In genomic region chr11:119339581-119340334, GRCh38 we compare ENCODE assay signal across 9 cellular contexts. TPM values are rescaled to one million over a fixed set of nuclear protein-coding genes. Genes with fewer than 3 reads are reported as not detected.
DNase-seq lines count a peak whose midpoint lies in the region; ATAC-seq, FAIRE-seq and TF ChIP-seq lines count a peak whose summit lies in the region.
"Had no signal": no experiment of that assay in that cellular context is flagged by ENCODE, and none has a peak within 500 bp of the region (broad histone marks: within the 10 kb centered on the region; RNA-seq: fewer than 3 reads in every experiment).

No MANE protein-coding gene starts in this region.

- H3K4me3 Mint-ChIP-seq in type B pancreatic cell: peak overlapping the region; percentile 85

- TF ChIP-seq CTCF in WI38 (IDR thresholded peaks at IDR 0.05; ENCODE audit: low read depth, low read length) (peak; percentile 83), epithelial cell of proximal tubule (conservative IDR thresholded peaks at IDR 0.05; ENCODE audit: low read depth, low read length) (peak; percentile 82), type B pancreatic cell (conservative IDR thresholded peaks at IDR 0.05) (peak; percentile 99)

- no peaks in the 10 kb centered on the region for H3K36me3 ChIP-seq in ACC112 (ENCODE audit: insufficient read depth, low read length)

- peak; percentile 24 for FAIRE-seq in GM12892 (lab: Jason Lieb, UNC)

- H3K27ac ChIP-seq in ACC112 (ENCODE audit: low read depth, low read length): no peak overlapping the region

- peaks cover 30% of the 10 kb centered on the region for H3K4me1 Mint-ChIP-seq in type B pancreatic cell (ENCODE audit: unreplicated experiment)

- H3K4me1 ChIP-seq in ACC112 (ENCODE audit: control insufficient read depth, insufficient read depth, low read length, unreplicated experiment): peaks cover 33% of the 10 kb centered on the region

- no peaks in the 10 kb centered on the region for H3K36me3 Mint-ChIP-seq in type B pancreatic cell

- peaks cover 16% of the 10 kb centered on the region for H3K27me3 ChIP-seq in ACC112 (ENCODE audit: insufficient read depth, low read length)

- DNase-seq in GM12892 (ENCODE audit: insufficient read length) (no peak), epithelial cell of proximal tubule (ENCODE audit: low read depth) (no peak), mucosa of gallbladder (ENCODE audit: low spot score) (peak; percentile 68), type B pancreatic cell (ENCODE audit: extremely low spot score, unreplicated experiment) (peak; percentile 86)

- H3K4me3 ChIP-seq in ACC112 (ENCODE audit: low read depth, low read length) (peak overlapping the region; percentile 74), WI38 (ENCODE audit: low read depth, low read length) (peak overlapping the region; percentile 64), epithelial cell of proximal tubule (ENCODE audit: low read depth, low read length) (peak overlapping the region; percentile 57)

- ATAC-seq in HG03457 (IDR thresholded peaks at IDR 0.05; ENCODE audit: unreplicated experiment): no peak
- ATAC-seq in GM18502 (IDR thresholded peaks at IDR 0.05; ENCODE audit: poor library complexity, unreplicated experiment): no peak

- H3K9me3 Mint-ChIP-seq in type B pancreatic cell: no peaks in the 10 kb centered on the region

- TF ChIP-seq POLR2A in GM12892 (IDR thresholded peaks at IDR 0.05; ENCODE audit: low read depth, low read length): no peak

- H3K27ac Mint-ChIP-seq in type B pancreatic cell: no peak overlapping the region

- peak overlapping the region; percentile 56 for H2AFZ ChIP-seq in ACC112 (ENCODE audit: low read length, unreplicated experiment)

- peaks cover 15% of the 10 kb centered on the region for H3K79me2 ChIP-seq in ACC112 (ENCODE audit: control insufficient read depth, insufficient read depth, low read length, unreplicated experiment)

- peaks cover 41% of the 10 kb centered on the region for H3K27me3 Mint-ChIP-seq in type B pancreatic cell

RNA-seq across cellular contexts. Expression of gene C1QTNF5, which starts 0.9 kb away (rescaled TPM):
- not detected for polyA plus RNA-seq in GM12892 (2012; ENCODE audit: missing spikeins)
- total RNA-seq in epithelial cell of proximal tubule: 0.87 and 1.8 TPM in 2 replicates
- 32.9 TPM for total RNA-seq in mucosa of gallbladder
- total RNA-seq in type B pancreatic cell (ENCODE audit: low replicate concordance): 2.0 and 4.0 TPM in 2 replicates
- total RNA-seq: mononuclear cell had no signal

RNA-seq across cellular contexts. Expression of gene RNF26, which starts 5.4 kb away (rescaled TPM):
- polyA plus RNA-seq in GM12892 (2012; ENCODE audit: missing spikeins): 8.6 TPM
- total RNA-seq in epithelial cell of proximal tubule: 18.6 and 21.8 TPM in 2 replicates
- total RNA-seq in mucosa of gallbladder: 36.4 TPM
- 40.3 and 45.6 TPM in 2 replicates for total RNA-seq in type B pancreatic cell (ENCODE audit: low replicate concordance)

RNA-seq across cellular contexts. Expression of gene MFRP, which starts 6.7 kb away (rescaled TPM):
- not detected for polyA plus RNA-seq in GM12892 (2012; ENCODE audit: missing spikeins)
- total RNA-seq in epithelial cell of proximal tubule (not detected in 2 replicates), mucosa of gallbladder (not detected), type B pancreatic cell (ENCODE audit: low replicate concordance) (not detected in 2 replicates)
- total RNA-seq: mononuclear cell had no signal

RNA-seq across cellular contexts. Expression of gene MCAM, which starts 22.8 kb away (rescaled TPM):
- 3.1 TPM for polyA plus RNA-seq in GM12892 (2012; ENCODE audit: missing spikeins)
- total RNA-seq in epithelial cell of proximal tubule (660 and 1,105 TPM in 2 replicates), mucosa of gallbladder (130 TPM), type B pancreatic cell (ENCODE audit: low replicate concordance) (3.0 and 10.3 TPM in 2 replicates)

RNA-seq across cellular contexts. Expression of gene USP2, which starts 41.7 kb away (rescaled TPM):
- polyA plus RNA-seq in GM12892 (2012; ENCODE audit: missing spikeins): 1.4 TPM
- 0.63 and 1.1 TPM in 2 replicates for total RNA-seq in epithelial cell of proximal tubule
- total RNA-seq in mucosa of gallbladder: 7.3 TPM
- total RNA-seq in type B pancreatic cell (ENCODE audit: low replicate concordance): 7.4 and 8.2 TPM in 2 replicates

Comparison
In these comparisons a context has a peak if more than half of its experiments do, and no peak if none do; other contexts are left out.
1. DNase-seq: peak in mucosa of gallbladder (single experiment) and type B pancreatic cell (single experiment); none in GM12892 (single experiment) and epithelial cell of proximal tubule (single experiment).
2. Peak in every context shown above with its lines, with median percentiles within 50 percentile points of each other: H3K4me3 ChIP-seq and CTCF ChIP-seq.